In genomic region chr20:22576733-22577514, GRCh38 we compare ENCODE assay signal across 28 cellular contexts. TPM values are rescaled to one million over a fixed set of nuclear protein-coding genes. Genes with fewer than 3 reads are reported as not detected.
DNase-seq lines count a peak whose midpoint lies in the region; ATAC-seq and TF ChIP-seq lines count a peak whose summit lies in the region.
"Had no signal": no experiment of that assay in that cellular context is flagged by ENCODE, and none has a peak within 500 bp of the region (broad histone marks: within the 10 kb centered on the region; RNA-seq: fewer than 3 reads in every experiment).

No MANE protein-coding gene starts in this region.

- 2% methylated on average over 36 of the region's 48 CpGs for WGBS in right lobe of liver (ENCODE audit: insufficient coverage, low coverage, low lambda C conversion rate, missing lambda C conversion rate)

- no peak for TF ChIP-seq CTCF in right lobe of liver (IDR thresholded peaks at IDR 0.05)

- DNase-seq in DMS153 treated with DMSO at 0.1 percent for 48 hours (lab: John Stamatoyannopoulos, UW; ENCODE audit: unreplicated experiment) (peak; percentile 66), DMS153 (lab: John Stamatoyannopoulos, UW) (no peak), SJSA1 (ENCODE audit: low read depth in 1 of 2, low spot score in 2 of 2) (no peak), right lobe of liver (no peak), cerebellum (ENCODE audit: low spot score) (no peak)
- no peak for DNase-seq in stimulated activated naive B cell treated with anti-CD40 and anti-IgM and Interleukin-4, amounts not matched to agents 10 μg/mL and 1 μg/mL and 100 μg/mL, for 72 hours
- DNase-seq in NK-92 treated with Interleukin-12 subunit alpha and Interleukin-12 subunit beta, amount 100 ng/mL, for 24 hours (lab: John Stamatoyannopoulos, UW): no peak
- DNase-seq: activated CD4-positive, alpha-beta T cell treated with anti-CD3 and anti-CD28 coated beads for 4 hours; activated naive CD4-positive, alpha-beta T cell treated with anti-CD3 and anti-CD28 coated beads for 36 hours; activated T-cell treated with anti-CD3 and anti-CD28 coated beads, Interleukin-2, amount 50 U/mL, for 48 hours; amniotic stem cell; dermis blood vessel endothelial cell; GOT3; heart left ventricle; immature natural killer cell; NCI-H1417 treated with DMSO at 0.1 percent for 48 hours; NCI-H82; PC-9; SIG-M5; stimulated activated CD4-positive, alpha-beta T cell treated with anti-CD3 and anti-CD28 coated beads, Interleukin-2, amount 100 ng/mL, for 48 hours; stimulated activated naive CD4-positive, alpha-beta T cell; T-helper 1 cell had no signal

- H3K9me3 ChIP-seq in SJSA1 (replicated peaks) (no peaks in the 10 kb centered on the region), right lobe of liver (no peaks in the 10 kb centered on the region)
- H3K9me3 ChIP-seq: heart left ventricle, mucosa of descending colon had no signal

- peak overlapping the region; percentile 83 for H3K27ac Mint-ChIP-seq in stimulated activated naive B cell treated with anti-CD40 and anti-IgM and Interleukin-4, amounts not matched to agents 10 μg/mL and 1 μg/mL and 100 μg/mL, for 72 hours
- H3K27ac Mint-ChIP-seq: activated naive CD4-positive, alpha-beta T cell treated with anti-CD3 and anti-CD28 coated beads for 36 hours; immature natural killer cell had no signal

- H3K4me1 ChIP-seq in SJSA1 (replicated peaks): peaks cover 42% of the 10 kb centered on the region
- H3K4me1 ChIP-seq in right lobe of liver: peaks cover 0 to 58% (median 14%) of the 10 kb centered on the region in 4 donors

- ATAC-seq in right lobe of liver (no peak), HG03039 (IDR thresholded peaks at IDR 0.05; ENCODE audit: unreplicated experiment) (no peak)
- no peak for ATAC-seq in stimulated activated naive B cell treated with anti-CD40 and anti-IgM and Interleukin-4, amounts not matched to agents 10 μg/mL and 1 μg/mL and 100 μg/mL, for 72 hours (replicated peaks)
- ATAC-seq: heart left ventricle had no signal

- peaks cover 11 to 23% of the 10 kb centered on the region in 2 donors for H3K4me1 Mint-ChIP-seq in stimulated activated naive B cell treated with anti-CD40 and anti-IgM and Interleukin-4, amounts not matched to agents 10 μg/mL and 1 μg/mL and 100 μg/mL, for 72 hours
- H3K4me1 Mint-ChIP-seq: immature natural killer cell had no signal

- peaks cover 81 to 100% of the 10 kb centered on the region in 2 donors for H3K27me3 Mint-ChIP-seq in stimulated activated naive B cell treated with anti-CD40 and anti-IgM and Interleukin-4, amounts not matched to agents 10 μg/mL and 1 μg/mL and 100 μg/mL, for 72 hours

- H3K9me3 Mint-ChIP-seq in stimulated activated naive B cell treated with anti-CD40 and anti-IgM and Interleukin-4, amounts not matched to agents 10 μg/mL and 1 μg/mL and 100 μg/mL, for 72 hours: peaks cover 2 to 3% of the 10 kb centered on the region in 2 donors

- H3K4me3 ChIP-seq in SJSA1 (no peak overlapping the region), right lobe of liver (peak overlapping the region; percentile 52 to 89 (median 84))
- H3K4me3 ChIP-seq: cardiac muscle cell, heart left ventricle, mucosa of descending colon, PC-9 had no signal

- peak overlapping the region in 1 of 2 donors; percentile 25 for H3K4me3 Mint-ChIP-seq in stimulated activated naive B cell treated with anti-CD40 and anti-IgM and Interleukin-4, amounts not matched to agents 10 μg/mL and 1 μg/mL and 100 μg/mL, for 72 hours
- H3K4me3 Mint-ChIP-seq: activated naive CD4-positive, alpha-beta T cell treated with anti-CD3 and anti-CD28 coated beads for 36 hours; immature natural killer cell had no signal

- TF ChIP-seq POLR2A in right lobe of liver (IDR thresholded peaks at IDR 0.05): no peak

- H3K36me3 ChIP-seq in SJSA1 (peaks cover 21% of the 10 kb centered on the region), right lobe of liver (peaks cover 0 to 2% (median 0%) of the 10 kb centered on the region in 4 donors)
- H3K36me3 ChIP-seq: cardiac muscle cell, heart left ventricle had no signal

- peaks cover 5 to 7% of the 10 kb centered on the region in 2 donors for H3K36me3 Mint-ChIP-seq in stimulated activated naive B cell treated with anti-CD40 and anti-IgM and Interleukin-4, amounts not matched to agents 10 μg/mL and 1 μg/mL and 100 μg/mL, for 72 hours

- H3K27ac ChIP-seq in SJSA1 (peak overlapping the region; percentile 98), right lobe of liver (peak overlapping the region; percentile 79 to 98 (median 92))
- H3K27ac ChIP-seq: 22Rv1, cardiac muscle cell, heart left ventricle, PC-9 had no signal

- intact Hi-C loops in right lobe of liver (cut with DNase I): loop anchor here in 1 of 2 donors (10.0 kb wide), 1 partner anchor 52 kb away; no protein-coding TSS in a partner anchor

- H3K27me3 ChIP-seq in SJSA1 (replicated peaks) (no peaks in the 10 kb centered on the region), right lobe of liver (no peaks in the 10 kb centered on the region)

RNA-seq across cellular contexts. Expression of gene FOXA2, which starts 7.4 kb away (rescaled TPM):
- 12.8 and 14.0 TPM in 2 replicates for total RNA-seq in SJSA1 (2014; rRNA removed; shearing (Covaris generic))
- total RNA-seq in right lobe of liver (10 to 100 TPM; 11.8 to 28.7 (median 21.2) TPM), cerebellum (not detected)
- total RNA-seq: activated naive CD4-positive, alpha-beta T cell treated with anti-CD3 and anti-CD28 coated beads for 36 hours; dermis blood vessel endothelial cell; heart left ventricle; M059J; PC-9; pulmonary artery endothelial cell had no signal

Comparison
In these comparisons a context has a peak if more than half of its experiments do, and no peak if none do; other contexts are left out.
1. RNA of gene FOXA2, which starts 7.4 kb away (total RNA-seq): 11.8 to 28.7 TPM in right lobe of liver and 12.8 to 14.0 TPM in SJSA1; not detected in cerebellum (single experiment); every median in the first group is over 10 times any median in the second.